Comparison of ENCODE assay signal across 34 cellular contexts in genomic region chr4:105650190-105650589, GRCh38.
"Had no signal": no experiment of that assay in that cellular context is flagged by ENCODE, and none has a peak within 500 bp of the region (broad histone marks: within the 10 kb centered on the region; RNA-seq: fewer than 3 reads in every experiment).

No MANE protein-coding gene starts in this region.

- H3K4me3 ChIP-seq: adrenal gland, body of pancreas, esophagus squamous epithelium, gastroesophageal sphincter had no signal

- H3K9me3 Mint-ChIP-seq: activated CD4-positive, alpha-beta memory T cell treated with anti-CD3 and anti-CD28 coated beads for 36 hours; activated CD4-positive, alpha-beta T cell treated with anti-CD3 and anti-CD28 coated beads, Interleukin-2, amount 10 ng/mL, durations not matched to agents 24 days and 14 days; activated naive CD4-positive, alpha-beta T cell treated with anti-CD3 and anti-CD28 coated beads for 36 hours; activated naive CD4-positive, alpha-beta T cell treated with anti-CD3 and anti-CD28 coated beads, Interleukin-2, amount 50 U/mL, for 24 hours; activated naive CD8-positive, alpha-beta T cell treated with anti-CD3 and anti-CD28 coated beads for 36 hours; activated naive CD8-positive, alpha-beta T cell treated with anti-CD3 and anti-CD28 coated beads, Interleukin-2, amount 50 U/mL, for 24 hours; activated T-helper 1 cell treated with anti-CD3 and anti-CD28 coated beads, Interleukin-12 subunit alpha, Interleukin-12 subunit beta, Interleukin-2, Interleukin-4 antibody, amounts not matched to agents 30 ng/mL and 10 ng/mL and 1 ng/mL, durations not matched to agents 14 hours and 24 hours and 36 hours; activated T-helper 2 cell treated with anti-CD3 and anti-CD28 coated beads, Interferon-gamma antibody, Interleukin-2, Interleukin-4, amounts not matched to agents 10 μg/mL and 5 μg/mL and 100 μg/mL, durations not matched to agents 14 hours and 24 hours and 36 hours; T-helper 2 cell treated with Interferon-gamma antibody and Interleukin-4, amounts not matched to agents 5 μg/mL and 100 μg/mL, for 36 hours had no signal

- H3K27ac ChIP-seq: adrenal gland, body of pancreas, epithelial cell of prostate, esophagus squamous epithelium, gastroesophageal sphincter had no signal

- H3K36me3 Mint-ChIP-seq: activated CD4-positive, alpha-beta memory T cell treated with anti-CD3 and anti-CD28 coated beads for 36 hours; activated CD8-positive, alpha-beta memory T cell treated with anti-CD3 and anti-CD28 coated beads, Interleukin-2, amount 10 ng/mL, durations not matched to agents 7 days and 5 days; activated naive CD4-positive, alpha-beta T cell treated with anti-CD3 and anti-CD28 coated beads, Interleukin-2, amount 50 U/mL, for 24 hours; activated naive CD8-positive, alpha-beta T cell treated with anti-CD3 and anti-CD28 coated beads for 36 hours had no signal

- H3K36me3 ChIP-seq: adrenal gland, esophagus squamous epithelium, gastroesophageal sphincter had no signal

- H3K4me1 ChIP-seq: adrenal gland, body of pancreas, esophagus squamous epithelium, gastroesophageal sphincter had no signal

- H3K9me3 ChIP-seq: adrenal gland, body of pancreas, esophagus squamous epithelium, gastroesophageal sphincter had no signal

- DNase-seq: activated CD4-positive, alpha-beta memory T cell treated with anti-CD3 and anti-CD28 coated beads for 36 hours; activated CD4-positive, alpha-beta T cell treated with anti-CD3 and anti-CD28 coated beads for 36 hours; activated CD4-positive, alpha-beta T cell treated with anti-CD3 and anti-CD28 coated beads, Interleukin-2, amount 10 ng/mL, durations not matched to agents 24 days and 14 days; activated CD4-positive, CD25-positive, alpha-beta regulatory T cell; activated CD4-positive, CD25-positive, alpha-beta regulatory T cell treated with anti-CD3 and anti-CD28 coated beads, Interleukin-2, amount 50 U/mL, for 72 hours; activated CD8-positive, alpha-beta memory T cell treated with anti-CD3 and anti-CD28 coated beads, Interleukin-2, amount 10 ng/mL, durations not matched to agents 7 days and 5 days; activated CD8-positive, alpha-beta memory T cell treated with anti-CD3 and anti-CD28 coated beads, Interleukin-2, amount 50 U/mL, for 4 hours; activated CD8-positive, alpha-beta T cell treated with anti-CD3 and anti-CD28 coated beads, Interleukin-2, amount 10 ng/mL, durations not matched to agents 7 days and 5 days; activated effector memory CD4-positive, alpha-beta T cell treated with anti-CD3 and anti-CD28 coated beads, Interleukin-2, amount 50 U/mL, for 16 hours; activated naive CD4-positive, alpha-beta T cell treated with anti-CD3 and anti-CD28 coated beads for 36 hours; activated naive CD8-positive, alpha-beta T cell treated with anti-CD3 and anti-CD28 coated beads for 36 hours; activated naive CD8-positive, alpha-beta T cell treated with anti-CD3 and anti-CD28 coated beads, Interleukin-2, amount 50 U/mL, for 24 hours; activated T-cell treated with anti-CD3 and anti-CD28 coated beads, Interleukin-2, amount 50 U/mL, for 1 hour; activated T-cell treated with anti-CD3 and anti-CD28 coated beads, Interleukin-2, amount 50 U/mL, for 48 hours; adrenal gland; amygdala; aorta; body of pancreas; caudate nucleus; cortex of kidney; dermis blood vessel endothelial cell; effector CD4-positive, alpha-beta T cell; esophagus squamous epithelium; foreskin melanocyte; head of caudate nucleus; T-helper 1 cell; T-helper 17 cell; T1000 had no signal

- H3K4me1 Mint-ChIP-seq: activated CD4-positive, alpha-beta T cell treated with anti-CD3 and anti-CD28 coated beads for 36 hours; activated CD4-positive, alpha-beta T cell treated with anti-CD3 and anti-CD28 coated beads, Interleukin-2, amount 10 ng/mL, durations not matched to agents 24 days and 14 days; activated CD8-positive, alpha-beta memory T cell treated with anti-CD3 and anti-CD28 coated beads, Interleukin-2, amount 10 ng/mL, durations not matched to agents 7 days and 5 days; activated naive CD4-positive, alpha-beta T cell treated with anti-CD3 and anti-CD28 coated beads, Interleukin-2, amount 50 U/mL, for 24 hours; activated naive CD8-positive, alpha-beta T cell treated with anti-CD3 and anti-CD28 coated beads for 36 hours; activated naive CD8-positive, alpha-beta T cell treated with anti-CD3 and anti-CD28 coated beads, Interleukin-2, amount 50 U/mL, for 24 hours; T-helper 17 cell had no signal

- H3K4me3 Mint-ChIP-seq: activated CD4-positive, alpha-beta memory T cell treated with anti-CD3 and anti-CD28 coated beads for 36 hours; activated CD4-positive, alpha-beta T cell treated with anti-CD3 and anti-CD28 coated beads for 36 hours; activated CD4-positive, alpha-beta T cell treated with anti-CD3 and anti-CD28 coated beads, Interleukin-2, amount 10 ng/mL, durations not matched to agents 24 days and 14 days; activated CD8-positive, alpha-beta memory T cell treated with anti-CD3 and anti-CD28 coated beads, Interleukin-2, amount 10 ng/mL, durations not matched to agents 7 days and 5 days; activated CD8-positive, alpha-beta T cell treated with anti-CD3 and anti-CD28 coated beads, Interleukin-2, amount 10 ng/mL, durations not matched to agents 7 days and 5 days; activated naive CD4-positive, alpha-beta T cell treated with anti-CD3 and anti-CD28 coated beads for 36 hours; activated naive CD4-positive, alpha-beta T cell treated with anti-CD3 and anti-CD28 coated beads, Interleukin-2, amount 50 U/mL, for 24 hours; activated naive CD8-positive, alpha-beta T cell treated with anti-CD3 and anti-CD28 coated beads for 36 hours; activated naive CD8-positive, alpha-beta T cell treated with anti-CD3 and anti-CD28 coated beads, Interleukin-2, amount 50 U/mL, for 24 hours; activated T-helper 1 cell treated with anti-CD3 and anti-CD28 coated beads, Interleukin-12 subunit alpha, Interleukin-12 subunit beta, Interleukin-2, Interleukin-4 antibody, amounts not matched to agents 30 ng/mL and 10 ng/mL and 1 ng/mL, durations not matched to agents 14 hours and 24 hours and 36 hours; T-helper 17 cell; T-helper 2 cell treated with Interferon-gamma antibody and Interleukin-4, amounts not matched to agents 5 μg/mL and 100 μg/mL, for 36 hours had no signal

- H3K27me3 ChIP-seq: adrenal gland, body of pancreas, esophagus squamous epithelium, gastroesophageal sphincter had no signal

- H3K27ac Mint-ChIP-seq: activated CD4-positive, alpha-beta memory T cell treated with anti-CD3 and anti-CD28 coated beads for 36 hours; activated CD4-positive, alpha-beta T cell treated with anti-CD3 and anti-CD28 coated beads for 36 hours; activated CD4-positive, alpha-beta T cell treated with anti-CD3 and anti-CD28 coated beads, Interleukin-2, amount 10 ng/mL, durations not matched to agents 24 days and 14 days; activated CD8-positive, alpha-beta memory T cell treated with anti-CD3 and anti-CD28 coated beads, Interleukin-2, amount 10 ng/mL, durations not matched to agents 7 days and 5 days; activated CD8-positive, alpha-beta T cell treated with anti-CD3 and anti-CD28 coated beads, Interleukin-2, amount 10 ng/mL, durations not matched to agents 7 days and 5 days; activated naive CD4-positive, alpha-beta T cell treated with anti-CD3 and anti-CD28 coated beads for 36 hours; activated naive CD4-positive, alpha-beta T cell treated with anti-CD3 and anti-CD28 coated beads, Interleukin-2, amount 50 U/mL, for 24 hours; activated naive CD8-positive, alpha-beta T cell treated with anti-CD3 and anti-CD28 coated beads for 36 hours; activated naive CD8-positive, alpha-beta T cell treated with anti-CD3 and anti-CD28 coated beads, Interleukin-2, amount 50 U/mL, for 24 hours; activated T-helper 1 cell treated with anti-CD3 and anti-CD28 coated beads, Interleukin-12 subunit alpha, Interleukin-12 subunit beta, Interleukin-2, Interleukin-4 antibody, amounts not matched to agents 30 ng/mL and 10 ng/mL and 1 ng/mL, durations not matched to agents 14 hours and 24 hours and 36 hours; activated T-helper 2 cell treated with anti-CD3 and anti-CD28 coated beads, Interferon-gamma antibody, Interleukin-2, Interleukin-4, amounts not matched to agents 10 μg/mL and 5 μg/mL and 100 μg/mL, durations not matched to agents 14 hours and 24 hours and 36 hours; T-helper 17 cell; T-helper 2 cell treated with Interferon-gamma antibody and Interleukin-4, amounts not matched to agents 5 μg/mL and 100 μg/mL, for 36 hours had no signal
